ENCODE assay signal across 25 cellular contexts in the genomic region with DNA sequence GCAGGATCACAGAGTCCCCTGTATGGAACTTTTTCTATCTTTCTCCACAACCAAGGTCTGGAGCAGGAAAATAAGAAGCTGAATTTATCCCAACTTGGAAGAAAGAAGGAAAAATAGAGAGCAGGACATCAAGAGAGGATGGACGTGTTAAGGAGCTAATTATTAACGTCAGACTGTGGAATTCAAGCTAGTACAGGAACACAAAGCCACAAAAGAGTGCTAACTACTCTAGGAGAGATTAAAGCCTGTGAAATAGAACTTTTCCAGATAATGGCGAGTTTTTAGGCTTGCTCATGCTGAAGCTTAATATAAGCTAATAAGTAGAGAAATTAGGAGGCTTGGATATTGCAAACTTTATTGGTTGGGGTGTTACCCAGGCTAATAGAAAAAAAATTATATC. TPM values are rescaled to one million over a fixed set of nuclear protein-coding genes. Genes with fewer than 3 reads are reported as not detected.
"Had no signal": no experiment of that assay in that cellular context is flagged by ENCODE, and none has a peak within 500 bp of the region (broad histone marks: within the 10 kb centered on the region; RNA-seq: fewer than 3 reads in every experiment).

No MANE protein-coding gene starts in this region.

- H2AFZ ChIP-seq: parathyroid adenoma had no signal

- H3K36me3 ChIP-seq: brain microvascular endothelial cell, esophagus muscularis mucosa, gastrocnemius medialis, lower lobe of right lung, sigmoid colon, transverse colon had no signal

- H3K9ac ChIP-seq: parathyroid adenoma had no signal

- H3K27me3 ChIP-seq: brain microvascular endothelial cell, esophagus muscularis mucosa, gastrocnemius medialis, sigmoid colon, transverse colon had no signal

- H3K4me1 ChIP-seq: esophagus muscularis mucosa, gastrocnemius medialis, lower lobe of right lung, parathyroid adenoma, transverse colon had no signal

- DNase-seq: activated CD4-positive, alpha-beta memory T cell treated with anti-CD3 and anti-CD28 coated beads, Interleukin-2, amount 10 ng/mL, durations not matched to agents 7 days and 5 days; activated naive CD4-positive, alpha-beta T cell treated with anti-CD3 and anti-CD28 coated beads, Interleukin-2, amount 10 ng/mL, durations not matched to agents 7 days and 5 days; activated T-cell treated with anti-CD3 and anti-CD28 coated beads, Interleukin-2, amount 50 U/mL, for 72 hours; central memory CD4-positive, alpha-beta T cell; effector memory CD4-positive, alpha-beta T cell; gastrocnemius medialis; head of caudate nucleus; lower lobe of right lung; naive B cell; nucleus accumbens; sigmoid colon; stimulated activated CD4-positive, alpha-beta T cell treated with anti-CD3 and anti-CD28 coated beads, Interleukin-2, amount 100 ng/mL, for 48 hours; stimulated activated CD8-positive, alpha-beta memory T cell treated with anti-CD3 and anti-CD28 coated beads, Interleukin-4, amount 100 ng/mL, for 48 hours; stimulated activated naive B cell treated with anti-CD40 and anti-IgM and Interleukin-4, amounts not matched to agents 10 μg/mL and 1 μg/mL and 100 μg/mL, for 72 hours; T-helper 2 cell; transverse colon had no signal

- H3K27ac ChIP-seq: brain microvascular endothelial cell, esophagus muscularis mucosa, gastrocnemius medialis, lower lobe of right lung, parathyroid adenoma, transverse colon had no signal

- H3K4me3 ChIP-seq: esophagus muscularis mucosa, gastrocnemius medialis, lower lobe of right lung, sigmoid colon, transverse colon had no signal

- H3K9me3 ChIP-seq: lower lobe of right lung had no signal

RNA-seq across cellular contexts. Expression of a gene that starts 0.6 kb away (rescaled TPM):
- total RNA-seq: activated CD4-positive, alpha-beta memory T cell treated with anti-CD3 and anti-CD28 coated beads, Interleukin-2, amount 10 ng/mL, durations not matched to agents 7 days and 5 days; activated CD4-positive, alpha-beta T cell treated with anti-CD3 and anti-CD28 coated beads, Interleukin-2, amount 10 ng/mL, durations not matched to agents 24 days and 14 days; activated T-cell treated with anti-CD3 and anti-CD28 coated beads, Interleukin-2, amount 50 U/mL, for 72 hours; dermis blood vessel endothelial cell; esophagus muscularis mucosa; gastrocnemius medialis; lower lobe of right lung; mesenteric fat pad; mucosa of gallbladder; temporal lobe; transverse colon had no signal
- polyA plus RNA-seq: neural cell had no signal

RNA-seq across cellular contexts. Expression of a gene that starts 29.6 kb away (rescaled TPM):
- total RNA-seq: activated CD4-positive, alpha-beta memory T cell treated with anti-CD3 and anti-CD28 coated beads, Interleukin-2, amount 10 ng/mL, durations not matched to agents 7 days and 5 days; activated CD4-positive, alpha-beta T cell treated with anti-CD3 and anti-CD28 coated beads, Interleukin-2, amount 10 ng/mL, durations not matched to agents 24 days and 14 days; activated T-cell treated with anti-CD3 and anti-CD28 coated beads, Interleukin-2, amount 50 U/mL, for 72 hours; dermis blood vessel endothelial cell; esophagus muscularis mucosa; gastrocnemius medialis; lower lobe of right lung; mesenteric fat pad; mucosa of gallbladder; temporal lobe; transverse colon had no signal
- polyA plus RNA-seq: neural cell, sigmoid colon had no signal

RNA-seq across cellular contexts. Expression of a gene that starts 44.3 kb away (rescaled TPM):
- total RNA-seq: activated CD4-positive, alpha-beta memory T cell treated with anti-CD3 and anti-CD28 coated beads, Interleukin-2, amount 10 ng/mL, durations not matched to agents 7 days and 5 days; activated CD4-positive, alpha-beta T cell treated with anti-CD3 and anti-CD28 coated beads, Interleukin-2, amount 10 ng/mL, durations not matched to agents 24 days and 14 days; activated T-cell treated with anti-CD3 and anti-CD28 coated beads, Interleukin-2, amount 50 U/mL, for 72 hours; dermis blood vessel endothelial cell; esophagus muscularis mucosa; gastrocnemius medialis; lower lobe of right lung; mesenteric fat pad; mucosa of gallbladder; sigmoid colon; temporal lobe; transverse colon had no signal
- polyA plus RNA-seq: neural cell had no signal
